ENCODE assay signal across 17 cellular contexts in the genomic region with DNA sequence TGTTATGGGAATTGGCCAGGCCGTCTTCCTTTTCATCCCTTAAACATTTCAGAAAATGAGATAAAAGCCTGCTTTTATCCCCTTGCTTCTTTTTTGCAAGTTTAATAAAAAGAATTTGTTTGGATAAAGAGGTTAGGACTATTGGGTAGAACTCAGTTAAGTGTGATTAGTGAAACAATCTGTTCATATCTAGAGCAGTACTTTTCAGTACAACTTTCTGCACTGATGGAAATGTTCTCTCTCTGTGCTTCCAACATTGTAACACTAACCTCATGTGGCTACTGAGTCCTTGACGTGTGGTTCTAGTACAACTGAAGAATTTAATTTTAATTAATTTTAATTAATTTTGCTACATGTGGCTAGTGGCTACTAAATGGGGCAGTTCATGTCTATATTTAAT.
DNase-seq lines count a peak whose midpoint lies in the region; ATAC-seq and TF ChIP-seq lines count a peak whose summit lies in the region.
"Had no signal": no experiment of that assay in that cellular context is flagged by ENCODE, and none has a peak within 500 bp of the region (broad histone marks: within the 10 kb centered on the region; RNA-seq: fewer than 3 reads in every experiment).

No MANE protein-coding gene starts in this region.

- TF ChIP-seq CTCF in left ventricle myocardium inferior (IDR thresholded peaks at IDR 0.05; ENCODE audit: borderline replicate concordance) (no peak), WERI-Rb-1 (IDR thresholded peaks at IDR 0.05; ENCODE audit: low read depth, low read length) (no peak)

- no peaks in the 10 kb centered on the region for H3K27me3 ChIP-seq in left ventricle myocardium inferior (ENCODE audit: low read depth)
- no peaks in the 10 kb centered on the region for H3K27me3 ChIP-seq in WERI-Rb-1 (ENCODE audit: insufficient read depth, low read depth, severe bottlenecking)

- no peaks in the 10 kb centered on the region for H3K9me3 ChIP-seq in left ventricle myocardium inferior (replicated peaks)
- no peaks in the 10 kb centered on the region for H3K9me3 ChIP-seq in WERI-Rb-1 (ENCODE audit: severe bottlenecking)
- H3K9me3 ChIP-seq: HAP-1 had no signal

- no peak overlapping the region for H3K4me3 ChIP-seq in left ventricle myocardium inferior
- H3K4me3 ChIP-seq in WERI-Rb-1 (ENCODE audit: low read depth, low read length) = no peak overlapping the region
- H3K4me3 ChIP-seq: HAP-1 had no signal

- DNase-seq in left ventricle myocardium inferior (no peak), cardiac septum (ENCODE audit: low spot score) (no peak), WERI-Rb-1 (no peak), sciatic nerve (ENCODE audit: low spot score) (no peak), LoVo (ENCODE audit: low spot score) (no peak), cerebellar nuclear complex (lab: John Stamatoyannopoulos, UW) (no peak)
- DNase-seq: C1 segment of cervical spinal cord; Calu3; CD4-positive, alpha-beta memory T cell; COR-L47; DMS53; DMS79 treated with DMSO at 0.1 percent for 48 hours; GF-D8; GOT3; HFFc6 had no signal

- H3K36me3 ChIP-seq in left ventricle myocardium inferior (no peaks in the 10 kb centered on the region), WERI-Rb-1 (no peaks in the 10 kb centered on the region)
- H3K36me3 ChIP-seq: HAP-1 had no signal

- peak overlapping the region; percentile 60 for H3K27ac ChIP-seq in left ventricle myocardium inferior (replicated peaks)
- H3K27ac ChIP-seq in WERI-Rb-1 = 0 out of 2 replicates have a peak overlapping the region, but pooled peaks have one; percentile 8

- ATAC-seq in sciatic nerve (peak; percentile 52), GM18907 (IDR thresholded peaks at IDR 0.05; ENCODE audit: unreplicated experiment) (no peak)

- intact Hi-C loops in left ventricle myocardium inferior (cut with micrococcal nuclease) (no loop called here), cardiac septum (cut with DNase I) (loop anchor here (10.0 kb wide), 1 partner anchor 245 kb away; a partner anchor contains a TSS), sciatic nerve (cut with DNase I) (no loop called here)

- H3K4me1 ChIP-seq in left ventricle myocardium inferior = peaks cover 25% of the 10 kb centered on the region
